In the genomic region with DNA sequence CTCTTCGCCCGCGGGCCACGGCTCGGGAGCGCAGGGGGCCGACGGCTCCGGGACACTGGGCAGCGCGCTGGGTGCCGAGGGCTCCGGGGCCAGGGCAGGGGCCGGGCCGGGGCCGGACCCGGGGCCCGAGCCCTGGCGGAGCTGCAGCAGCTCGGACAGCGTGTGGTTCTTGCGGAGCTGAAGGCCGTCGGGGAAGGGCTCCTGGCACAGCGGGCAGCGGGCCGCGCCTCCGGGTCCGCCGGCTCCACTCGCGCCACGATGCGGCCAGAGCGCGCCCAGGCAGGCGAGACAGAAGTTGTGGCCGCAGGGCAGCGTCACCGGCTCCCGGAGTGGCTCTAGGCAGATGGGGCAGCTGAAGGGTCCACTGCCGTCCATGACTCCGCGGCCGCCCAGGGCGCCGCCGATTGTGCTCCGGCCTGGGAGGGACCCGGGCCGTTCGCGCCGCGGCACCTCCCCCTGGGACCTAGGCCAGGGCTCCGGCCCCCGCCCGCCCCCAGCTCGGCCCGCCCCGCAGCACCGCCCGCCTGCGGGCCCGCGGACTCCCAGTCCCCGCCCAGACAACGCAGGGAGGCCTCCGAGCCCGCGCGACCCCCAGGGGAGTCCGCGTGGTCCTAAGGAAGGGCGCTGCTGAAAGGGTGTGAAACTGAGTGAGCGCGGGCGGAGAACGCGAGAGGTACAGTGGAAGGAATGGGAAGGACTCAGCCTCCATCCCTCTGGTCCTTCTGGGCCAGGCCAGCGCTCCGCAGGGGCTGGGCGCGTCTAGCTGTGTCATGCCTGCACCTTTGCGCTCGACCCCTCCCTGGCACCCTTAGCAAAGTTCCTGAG, we compare ENCODE assay signal across 8 cellular contexts. TPM values are rescaled to one million over a fixed set of nuclear protein-coding genes. Genes with fewer than 3 reads are reported as not detected.
DNase-seq lines count a peak whose midpoint lies in the region; ATAC-seq and TF ChIP-seq lines count a peak whose summit lies in the region.

A gene with protein sequence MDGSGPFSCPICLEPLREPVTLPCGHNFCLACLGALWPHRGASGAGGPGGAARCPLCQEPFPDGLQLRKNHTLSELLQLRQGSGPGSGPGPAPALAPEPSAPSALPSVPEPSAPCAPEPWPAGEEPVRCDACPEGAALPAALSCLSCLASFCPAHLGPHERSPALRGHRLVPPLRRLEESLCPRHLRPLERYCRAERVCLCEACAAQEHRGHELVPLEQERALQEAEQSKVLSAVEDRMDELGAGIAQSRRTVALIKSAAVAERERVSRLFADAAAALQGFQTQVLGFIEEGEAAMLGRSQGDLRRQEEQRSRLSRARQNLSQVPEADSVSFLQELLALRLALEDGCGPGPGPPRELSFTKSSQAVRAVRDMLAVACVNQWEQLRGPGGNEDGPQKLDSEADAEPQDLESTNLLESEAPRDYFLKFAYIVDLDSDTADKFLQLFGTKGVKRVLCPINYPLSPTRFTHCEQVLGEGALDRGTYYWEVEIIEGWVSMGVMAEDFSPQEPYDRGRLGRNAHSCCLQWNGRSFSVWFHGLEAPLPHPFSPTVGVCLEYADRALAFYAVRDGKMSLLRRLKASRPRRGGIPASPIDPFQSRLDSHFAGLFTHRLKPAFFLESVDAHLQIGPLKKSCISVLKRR (minus strand): TSS at position 408 of the 825 bp plus-strand sequence. CDS start 33 bp downstream, at position 375.

- TF ChIP-seq EP300 in Ishikawa (IDR thresholded peaks at IDR 0.05; ENCODE audit: borderline replicate concordance): 0 out of 2 replicates have a peak, but pooled peaks have one; percentile 12

- no peaks in the 10 kb centered on the region for H3K36me3 ChIP-seq in neuron (ENCODE audit: insufficient read depth, low read length)

- peak within 1 kb of the TSS; percentile 85 to 94 for H3K4me3 Mint-ChIP-seq in activated T-cell treated with anti-CD3 and anti-CD28 coated beads, Interleukin-2, amount 50 U/mL, for 72 hours

- ATAC-seq in activated T-cell treated with anti-CD3 and anti-CD28 coated beads, Interleukin-2, amount 50 U/mL, for 72 hours (replicated peaks in 1 of 2): peak; percentile 14 to 36
- ATAC-seq in GM21390 (IDR thresholded peaks at IDR 0.05; ENCODE audit: unreplicated experiment): no peak
- ATAC-seq in GM18868 (IDR thresholded peaks at IDR 0.05; ENCODE audit: unreplicated experiment): no peak

- H3K4me1 Mint-ChIP-seq in activated T-cell treated with anti-CD3 and anti-CD28 coated beads, Interleukin-2, amount 50 U/mL, for 72 hours (ENCODE audit: low read depth): peaks cover 32% of the 10 kb centered on the region

- peak within 1 kb of the TSS; percentile 68 for H2AFZ ChIP-seq in neuron (ENCODE audit: low read depth, low read length)

- no peaks in the 10 kb centered on the region for H3K27me3 Mint-ChIP-seq in activated T-cell treated with anti-CD3 and anti-CD28 coated beads, Interleukin-2, amount 50 U/mL, for 72 hours (ENCODE audit: low read depth)

- no peak for TF ChIP-seq RAD21 in Ishikawa (IDR thresholded peaks at IDR 0.05; ENCODE audit: low read depth)

- H3K9me3 Mint-ChIP-seq in activated T-cell treated with anti-CD3 and anti-CD28 coated beads, Interleukin-2, amount 50 U/mL, for 72 hours: no peaks in the 10 kb centered on the region

- peaks cover 56% of the 10 kb centered on the region for H3K27me3 ChIP-seq in neuron (ENCODE audit: insufficient read depth, low read length)

- no peaks in the 10 kb centered on the region for H3K9me3 ChIP-seq in neuron (ENCODE audit: low read length)

- H3K36me3 Mint-ChIP-seq in activated T-cell treated with anti-CD3 and anti-CD28 coated beads, Interleukin-2, amount 50 U/mL, for 72 hours (ENCODE audit: insufficient read depth in 2 of 2): no peaks in the 10 kb centered on the region

- peak within 1 kb of the TSS; percentile 21 for H3K4me3 ChIP-seq in neuron (ENCODE audit: low read length)

- peak within 1 kb of the TSS; percentile 60 for H3K27ac Mint-ChIP-seq in activated T-cell treated with anti-CD3 and anti-CD28 coated beads, Interleukin-2, amount 50 U/mL, for 72 hours

- DNase-seq in NCI-H2081 (lab: John Stamatoyannopoulos, UW): peak; percentile 59 to 70
- DNase-seq in NCI-H2081 treated with DMSO at 0.1 percent for 48 hours (lab: John Stamatoyannopoulos, UW): no peak
- peak; percentile 28 to 57 for DNase-seq in activated T-cell treated with anti-CD3 and anti-CD28 coated beads, Interleukin-2, amount 50 U/mL, for 72 hours
- DNase-seq in glomerular endothelial cell (ENCODE audit: extremely low read depth, low read depth, low spot score): no peak

- peaks cover 4% of the 10 kb centered on the region for H3K4me1 ChIP-seq in neuron (ENCODE audit: insufficient read depth, low read length)

TF ChIP-seq in Ishikawa, 13 proteins besides CTCF, POLR2A, EP300 and RAD21:
- TF ChIP-seq EGR1 (IDR thresholded peaks at IDR 0.05) (no peak), CREB1 (IDR thresholded peaks at IDR 0.05; ENCODE audit: low read depth) (no peak), TCF12 (IDR thresholded peaks at IDR 0.05; ENCODE audit: low read depth) (no peak), TAF1 (IDR thresholded peaks at IDR 0.05; ENCODE audit: low read depth) (no peak; the same call in 1 of the 2 replicates), CEBPB (IDR thresholded peaks at IDR 0.05) (no peak), YY1 (IDR thresholded peaks at IDR 0.05; ENCODE audit: low read depth) (no peak; the same call in 1 of the 2 replicates), FOXM1 (IDR thresholded peaks at IDR 0.05; ENCODE audit: borderline replicate concordance, low read depth) (no peak), TEAD4 (IDR thresholded peaks at IDR 0.05) (0 out of 2 replicates have a peak, but pooled peaks have one; percentile 14), NFIC (IDR thresholded peaks at IDR 0.05) (no peak; the same call in 1 of the 2 replicates), ZBTB7A (IDR thresholded peaks at IDR 0.05; ENCODE audit: low read depth) (peak; percentile 94; the same call in 1 of the 2 replicates)
- TF ChIP-seq, protein P1, sequence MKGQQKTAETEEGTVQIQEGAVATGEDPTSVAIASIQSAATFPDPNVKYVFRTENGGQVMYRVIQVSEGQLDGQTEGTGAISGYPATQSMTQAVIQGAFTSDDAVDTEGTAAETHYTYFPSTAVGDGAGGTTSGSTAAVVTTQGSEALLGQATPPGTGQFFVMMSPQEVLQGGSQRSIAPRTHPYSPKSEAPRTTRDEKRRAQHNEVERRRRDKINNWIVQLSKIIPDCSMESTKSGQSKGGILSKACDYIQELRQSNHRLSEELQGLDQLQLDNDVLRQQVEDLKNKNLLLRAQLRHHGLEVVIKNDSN (IDR thresholded peaks at IDR 0.05): no peak; the same call in 1 of the 2 replicates
- TF ChIP-seq, protein P2, sequence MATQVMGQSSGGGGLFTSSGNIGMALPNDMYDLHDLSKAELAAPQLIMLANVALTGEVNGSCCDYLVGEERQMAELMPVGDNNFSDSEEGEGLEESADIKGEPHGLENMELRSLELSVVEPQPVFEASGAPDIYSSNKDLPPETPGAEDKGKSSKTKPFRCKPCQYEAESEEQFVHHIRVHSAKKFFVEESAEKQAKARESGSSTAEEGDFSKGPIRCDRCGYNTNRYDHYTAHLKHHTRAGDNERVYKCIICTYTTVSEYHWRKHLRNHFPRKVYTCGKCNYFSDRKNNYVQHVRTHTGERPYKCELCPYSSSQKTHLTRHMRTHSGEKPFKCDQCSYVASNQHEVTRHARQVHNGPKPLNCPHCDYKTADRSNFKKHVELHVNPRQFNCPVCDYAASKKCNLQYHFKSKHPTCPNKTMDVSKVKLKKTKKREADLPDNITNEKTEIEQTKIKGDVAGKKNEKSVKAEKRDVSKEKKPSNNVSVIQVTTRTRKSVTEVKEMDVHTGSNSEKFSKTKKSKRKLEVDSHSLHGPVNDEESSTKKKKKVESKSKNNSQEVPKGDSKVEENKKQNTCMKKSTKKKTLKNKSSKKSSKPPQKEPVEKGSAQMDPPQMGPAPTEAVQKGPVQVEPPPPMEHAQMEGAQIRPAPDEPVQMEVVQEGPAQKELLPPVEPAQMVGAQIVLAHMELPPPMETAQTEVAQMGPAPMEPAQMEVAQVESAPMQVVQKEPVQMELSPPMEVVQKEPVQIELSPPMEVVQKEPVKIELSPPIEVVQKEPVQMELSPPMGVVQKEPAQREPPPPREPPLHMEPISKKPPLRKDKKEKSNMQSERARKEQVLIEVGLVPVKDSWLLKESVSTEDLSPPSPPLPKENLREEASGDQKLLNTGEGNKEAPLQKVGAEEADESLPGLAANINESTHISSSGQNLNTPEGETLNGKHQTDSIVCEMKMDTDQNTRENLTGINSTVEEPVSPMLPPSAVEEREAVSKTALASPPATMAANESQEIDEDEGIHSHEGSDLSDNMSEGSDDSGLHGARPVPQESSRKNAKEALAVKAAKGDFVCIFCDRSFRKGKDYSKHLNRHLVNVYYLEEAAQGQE (IDR thresholded peaks at IDR 0.05; ENCODE audit: low read depth): no peak
- TF ChIP-seq, protein P3, sequence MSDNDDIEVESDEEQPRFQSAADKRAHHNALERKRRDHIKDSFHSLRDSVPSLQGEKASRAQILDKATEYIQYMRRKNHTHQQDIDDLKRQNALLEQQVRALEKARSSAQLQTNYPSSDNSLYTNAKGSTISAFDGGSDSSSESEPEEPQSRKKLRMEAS (IDR thresholded peaks at IDR 0.05): peak; percentile 76

RNA-seq across cellular contexts. Expression of the gene that starts here (rescaled TPM):
- 10 to 100 TPM; 16.5 to 24.1 TPM for total RNA-seq in activated T-cell treated with anti-CD3 and anti-CD28 coated beads, Interleukin-2, amount 50 U/mL, for 72 hours
- total RNA-seq in glomerular endothelial cell: 90.3 and 98.8 TPM in 2 replicates

Comparison
In these comparisons a context has a peak if more than half of its experiments do, and no peak if none do; other contexts are left out.
1. DNase-seq: peak in NCI-H2081 (2 of 2) and activated T-cell treated with anti-CD3 and anti-CD28 coated beads, Interleukin-2, amount 50 U/mL, for 72 hours (2 of 2); none in NCI-H2081 treated with DMSO at 0.1 percent for 48 hours (single experiment) and glomerular endothelial cell (single experiment).
2. ATAC-seq: peak in activated T-cell treated with anti-CD3 and anti-CD28 coated beads, Interleukin-2, amount 50 U/mL, for 72 hours (2 of 2); none in GM21390 (single experiment) and GM18868 (single experiment).